In genomic region chr1:108955111-108955510, GRCh38 we compare ENCODE assay signal across 31 cellular contexts.
"Had no signal": no experiment of that assay in that cellular context is flagged by ENCODE, and none has a peak within 500 bp of the region (broad histone marks: within the 10 kb centered on the region; RNA-seq: fewer than 3 reads in every experiment).

No MANE protein-coding gene starts in this region.

- H3K4me3 Mint-ChIP-seq: activated CD4-positive, alpha-beta memory T cell treated with anti-CD3 and anti-CD28 coated beads, Interleukin-2, amount 10 ng/mL, durations not matched to agents 7 days and 5 days; activated CD4-positive, alpha-beta T cell treated with anti-CD3 and anti-CD28 coated beads, Interleukin-2, amount 10 ng/mL, durations not matched to agents 7 days and 5 days; activated T-cell treated with anti-CD3 and anti-CD28 coated beads, Interleukin-2, amount 50 U/mL, for 24 hours; activated T-cell treated with anti-CD3 and anti-CD28 coated beads, Interleukin-2, amount 50 U/mL, for 72 hours; central memory CD8-positive, alpha-beta T cell; dendritic cell treated with granulocyte-macrophage colony-stimulating factor and Interleukin-4, amounts not matched to agents 40 ng/mL and 50 ng/mL, for 4 days; endodermal cell; T-helper 1 cell treated with Interleukin-12 subunit alpha and Interleukin-12 subunit beta and Interleukin-4 antibody, amounts not matched to agents 30 μg/mL and 1 μg/mL, for 36 hours; WTC11 had no signal

- H3K4me3 ChIP-seq: coronary artery, dorsolateral prefrontal cortex had no signal

- H3K27ac ChIP-seq: brain microvascular endothelial cell, coronary artery, dorsolateral prefrontal cortex had no signal

- H3K27ac Mint-ChIP-seq: activated CD4-positive, alpha-beta memory T cell treated with anti-CD3 and anti-CD28 coated beads, Interleukin-2, amount 10 ng/mL, durations not matched to agents 7 days and 5 days; activated T-cell treated with anti-CD3 and anti-CD28 coated beads, Interleukin-2, amount 50 U/mL, for 24 hours; dendritic cell treated with granulocyte-macrophage colony-stimulating factor and Interleukin-4, amounts not matched to agents 40 ng/mL and 50 ng/mL, for 4 days; T-cell; T-helper 1 cell treated with Interleukin-12 subunit alpha and Interleukin-12 subunit beta and Interleukin-4 antibody, amounts not matched to agents 30 μg/mL and 1 μg/mL, for 36 hours; WTC11 had no signal

- FAIRE-seq: astrocyte, bronchial epithelial cell, frontal cortex had no signal

- H3K27me3 Mint-ChIP-seq: activated T-cell treated with anti-CD3 and anti-CD28 coated beads, Interleukin-2, amount 50 U/mL, for 24 hours; central memory CD8-positive, alpha-beta T cell; dendritic cell treated with granulocyte-macrophage colony-stimulating factor and Interleukin-4, amounts not matched to agents 40 ng/mL and 50 ng/mL, for 4 days; T-cell had no signal

- ATAC-seq: activated T-cell treated with anti-CD3 and anti-CD28 coated beads, Interleukin-2, amount 50 U/mL, for 72 hours; esophagus mucosa; T-cell; WTC11 had no signal

- H3K9me3 Mint-ChIP-seq: activated T-cell treated with anti-CD3 and anti-CD28 coated beads, Interleukin-2, amount 50 U/mL, for 24 hours; central memory CD8-positive, alpha-beta T cell; dendritic cell treated with granulocyte-macrophage colony-stimulating factor and Interleukin-4, amounts not matched to agents 40 ng/mL and 50 ng/mL, for 4 days; endodermal cell; T-cell; WTC11 had no signal

- DNase-seq: activated CD4-positive, alpha-beta memory T cell treated with anti-CD3 and anti-CD28 coated beads, Interleukin-2, amount 10 ng/mL, durations not matched to agents 7 days and 5 days; activated CD4-positive, alpha-beta T cell treated with anti-CD3 and anti-CD28 coated beads for 1 hour; activated CD4-positive, alpha-beta T cell treated with anti-CD3 and anti-CD28 coated beads for 4 hours; activated CD4-positive, alpha-beta T cell treated with anti-CD3 and anti-CD28 coated beads, Interleukin-2, amount 10 ng/mL, durations not matched to agents 7 days and 5 days; activated CD4-positive, alpha-beta T cell treated with anti-CD3 and anti-CD28 coated beads, Interleukin-2, amount 50 U/mL, for 4 hours; activated CD8-positive, alpha-beta memory T cell treated with anti-CD3 and anti-CD28 coated beads, Interleukin-2, amount 50 U/mL, for 48 hours; activated gamma-delta T cell; activated naive CD4-positive, alpha-beta T cell; activated naive CD4-positive, alpha-beta T cell treated with anti-CD3 and anti-CD28 coated beads, Interleukin-2, amount 50 U/mL, for 16 hours; activated T-cell treated with anti-CD3 and anti-CD28 coated beads for 4 hours; activated T-cell treated with anti-CD3 and anti-CD28 coated beads, Interleukin-2, amount 50 U/mL, for 24 hours; activated T-cell treated with anti-CD3 and anti-CD28 coated beads, Interleukin-2, amount 50 U/mL, for 72 hours; amniotic stem cell; anterior cingulate cortex; brain microvascular endothelial cell; dorsolateral prefrontal cortex; effector memory CD4-positive, alpha-beta T cell; endodermal cell; foreskin fibroblast; head of caudate nucleus; SW 1271; T-cell had no signal

- H3K27me3 ChIP-seq: brain microvascular endothelial cell, dorsolateral prefrontal cortex had no signal
